In the genomic region with DNA sequence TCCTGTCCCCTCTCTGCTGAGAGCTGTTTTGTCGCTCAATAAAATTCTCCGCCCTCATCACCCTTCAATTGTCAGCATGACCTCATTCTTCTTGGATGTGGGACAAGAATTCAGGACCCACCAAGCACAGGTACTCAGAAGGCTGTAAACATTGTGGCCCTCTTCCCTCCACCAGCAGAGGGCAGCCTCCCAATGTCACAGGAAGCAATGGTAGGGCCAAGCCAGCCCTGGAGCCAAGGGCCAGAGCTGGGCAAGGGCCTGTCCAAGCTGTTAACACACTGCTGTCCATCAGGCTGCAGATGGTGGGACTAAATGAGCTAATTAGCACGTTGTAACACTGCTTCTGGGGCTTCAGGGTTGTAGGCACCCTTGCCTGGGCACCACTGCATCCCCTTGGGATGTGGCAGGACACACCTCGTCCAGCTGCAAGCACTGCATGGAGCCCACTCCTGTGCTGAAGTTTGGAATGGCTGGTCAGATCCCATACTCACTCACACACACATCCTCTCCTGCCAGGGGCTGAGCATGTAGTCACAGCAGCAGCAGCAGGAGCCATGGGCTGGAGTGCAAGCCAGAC, we compare ENCODE assay signal across 2 cellular contexts.
TF ChIP-seq lines count a peak whose summit lies in the region.

No MANE protein-coding gene starts in this region.

TF ChIP-seq in SK-N-SH, 30 proteins besides CTCF, POLR2A, EP300 and RAD21 (continued from another document):
- TF ChIP-seq REST (IDR thresholded peaks at IDR 0.05; ENCODE audit: low read depth, low read length) = no peak
- TF ChIP-seq USF2 (IDR thresholded peaks at IDR 0.05; ENCODE audit: borderline replicate concordance, low read depth, low read length) = no peak
- TF ChIP-seq CHD2 (IDR thresholded peaks at IDR 0.05; ENCODE audit: low read length, partially characterized antibody) = no peak
- no peak for TF ChIP-seq YY1 (IDR thresholded peaks at IDR 0.05; ENCODE audit: low read depth)
- TF ChIP-seq FOXJ3 (CRISPR knock-in tag; IDR thresholded peaks at IDR 0.05) = no peak

TF ChIP-seq in SK-N-SH treated with all-trans-retinoic acid at 6 μM for 48 hours, 23 proteins besides CTCF, POLR2A, EP300 and RAD21 (continued from another document):
- TF ChIP-seq SNAI2 (CRISPR knock-in tag; IDR thresholded peaks at IDR 0.05) (no peak), BACH2 (CRISPR knock-in tag; IDR thresholded peaks at IDR 0.05; ENCODE audit: borderline replicate concordance) (no peak), OSR1 (CRISPR knock-in tag; IDR thresholded peaks at IDR 0.05) (no peak), POU6F1 (CRISPR knock-in tag; IDR thresholded peaks at IDR 0.05; ENCODE audit: borderline replicate concordance, low read depth) (no peak), ARNTL (CRISPR knock-in tag; IDR thresholded peaks at IDR 0.05; ENCODE audit: borderline replicate concordance, low read depth) (no peak), CSDC2 (CRISPR knock-in tag; IDR thresholded peaks at IDR 0.05) (no peak), TCF4 (CRISPR knock-in tag; IDR thresholded peaks at IDR 0.05; ENCODE audit: borderline replicate concordance) (no peak), ZFP30 (CRISPR knock-in tag; IDR thresholded peaks at IDR 0.05) (no peak)
